In genomic region chr5:142024771-142025304, GRCh38 we compare ENCODE assay signal across 1 cellular context.
TF ChIP-seq lines count a peak whose summit lies in the region.

No MANE protein-coding gene starts in this region.

TF ChIP-seq in K562, 482 proteins besides CTCF, POLR2A, EP300 and RAD21 (continued from another document):
- TF ChIP-seq ZBTB5 (IDR thresholded peaks at IDR 0.05) (0 out of 2 replicates have a peak, but pooled peaks have one; percentile 15), SAFB (IDR thresholded peaks at IDR 0.05; ENCODE audit: borderline replicate concordance, low read depth, low read length) (no peak), ZNF316 (IDR thresholded peaks at IDR 0.05) (peak; percentile 89), MBD2 (IDR thresholded peaks at IDR 0.05; ENCODE audit: borderline replicate concordance, low read depth) (peak; percentile 35; the same call in 1 of the 2 replicates), HDAC2 (IDR thresholded peaks at IDR 0.05) (peak; percentile 87), NFATC3 (IDR thresholded peaks at IDR 0.05) (0 out of 2 replicates have a peak, but pooled peaks have one; percentile 38), BCOR (IDR thresholded peaks at IDR 0.05) (no peak), ADNP (tag; IDR thresholded peaks at IDR 0.05) (no peak), CC2D1A (IDR thresholded peaks at IDR 0.05) (peak; percentile 74), CEBPG (CRISPR knock-in tag; IDR thresholded peaks at IDR 0.05) (no peak), CEBPG (tag; conservative IDR thresholded peaks at IDR 0.05 in 1 of 2, IDR thresholded peaks at IDR 0.05 in 1 of 2) (peak; percentile 51 to 61; a peak in 3 of 4 replicates), LCOR (CRISPR knock-in tag; IDR thresholded peaks at IDR 0.05) (peak; percentile 91; the same call in 1 of the 2 replicates), SMARCA4 (IDR thresholded peaks at IDR 0.05) (peak; percentile 35; the same call in 1 of the 2 replicates), RREB1 (CRISPR knock-in tag; IDR thresholded peaks at IDR 0.05) (no peak), E2F6 (IDR thresholded peaks at IDR 0.05; ENCODE audit: borderline replicate concordance in 1 of 2, extremely low read depth in 1 of 2, insufficient read depth in 1 of 2, insufficient read length in 1 of 2, low read depth in 1 of 2, low read length in 1 of 2, poor library complexity in 1 of 2, severe bottlenecking in 1 of 2) (peak in 1 of 2 experiments; percentile 31), ZBTB33 (CRISPR knock-in tag; IDR thresholded peaks at IDR 0.05) (no peak), MAFK (IDR thresholded peaks at IDR 0.05; ENCODE audit: low read length) (0 out of 2 replicates have a peak, but pooled peaks have one; percentile 42), MNT (conservative IDR thresholded peaks at IDR 0.05) (peak in 1 of 2 experiments; percentile 53; a peak in 2 of 4 replicates), ZNF133 (CRISPR knock-in tag; IDR thresholded peaks at IDR 0.05) (no peak), ZNF764 (CRISPR knock-in tag; IDR thresholded peaks at IDR 0.05; ENCODE audit: low read depth) (no peak), PHF8 (IDR thresholded peaks at IDR 0.05; ENCODE audit: borderline replicate concordance, low read length) (peak; percentile 59), SMAD3 (CRISPR knock-in tag; conservative IDR thresholded peaks at IDR 0.05) (0 out of 2 replicates have a peak, but pooled peaks have one; percentile 21), BMI1 (IDR thresholded peaks at IDR 0.05; ENCODE audit: low read length) (no peak), TCF7L2 (IDR thresholded peaks at IDR 0.05; ENCODE audit: low read depth, low read length) (0 out of 2 replicates have a peak, but pooled peaks have one; percentile 33), JUND (IDR thresholded peaks at IDR 0.05; ENCODE audit: borderline replicate concordance, low read depth, low read length) (no peak; the same call in 1 of the 2 replicates), JUND (tag; IDR thresholded peaks at IDR 0.05; ENCODE audit: borderline replicate concordance, low read depth, low read length) (peak; percentile 24; the same call in 1 of the 3 replicates), TAF1 (IDR thresholded peaks at IDR 0.05; ENCODE audit: control insufficient read depth, extremely low read depth, insufficient read depth, low read length, severe bottlenecking) (peak; percentile 62), TEAD1 (CRISPR knock-in tag; IDR thresholded peaks at IDR 0.05) (0 out of 4 replicates have a peak, but pooled peaks of 1 of the 2 experiments have one; percentile 44), ZNF639 (CRISPR knock-in tag; conservative IDR thresholded peaks at IDR 0.05 in 1 of 2, IDR thresholded peaks at IDR 0.05 in 1 of 2) (peak in 1 of 2 experiments; percentile 37; a peak in 1 of 4 replicates), RNF2 (IDR thresholded peaks at IDR 0.05) (0 out of 2 replicates have a peak, but pooled peaks have one; percentile 37), TFE3 (CRISPR knock-in tag; IDR thresholded peaks at IDR 0.05) (no peak), RHOXF2B (CRISPR knock-in tag; conservative IDR thresholded peaks at IDR 0.05) (no peak)
